ENCODE assay signal across 33 cellular contexts in genomic region chr1:176976771-176977170, GRCh38.
"Had no signal": no experiment of that assay in that cellular context is flagged by ENCODE, and none has a peak within 500 bp of the region (broad histone marks: within the 10 kb centered on the region; RNA-seq: fewer than 3 reads in every experiment).

No MANE protein-coding gene starts in this region.

- ATAC-seq: activated naive CD4-positive, alpha-beta T cell treated with anti-CD3 and anti-CD28 coated beads, Interleukin-2, amount 50 U/mL, for 72 hours; activated naive CD8-positive, alpha-beta T cell treated with anti-CD3 and anti-CD28 coated beads, Interleukin-2, amount 50 U/mL, for 24 hours; activated T-cell treated with anti-CD3 and anti-CD28 coated beads, Interleukin-2, amount 50 U/mL, for 4 hours; activated T-cell treated with anti-CD3 and anti-CD28 coated beads, Interleukin-2, amount 50 U/mL, for 72 hours; activated T-helper 17 cell treated with anti-CD3 and anti-CD28 coated beads, Interleukin-2, amount 50 U/mL, for 72 hours; body of pancreas had no signal

- H3K4me1 Mint-ChIP-seq: activated naive CD4-positive, alpha-beta T cell treated with anti-CD3 and anti-CD28 coated beads, Interleukin-2, amount 10 ng/mL, durations not matched to agents 7 days and 5 days; activated naive CD4-positive, alpha-beta T cell treated with anti-CD3 and anti-CD28 coated beads, Interleukin-2, amount 50 U/mL, for 24 hours; activated naive CD8-positive, alpha-beta T cell treated with anti-CD3 and anti-CD28 coated beads for 36 hours; activated naive CD8-positive, alpha-beta T cell treated with anti-CD3 and anti-CD28 coated beads, Interleukin-2, amount 10 ng/mL, durations not matched to agents 7 days and 5 days; activated naive CD8-positive, alpha-beta T cell treated with anti-CD3 and anti-CD28 coated beads, Interleukin-2, amount 50 U/mL, for 24 hours; activated T-helper 17 cell treated with anti-CD3 and anti-CD28 coated beads, Interleukin-2, amount 50 U/mL, for 72 hours; central memory CD8-positive, alpha-beta T cell had no signal

- H3K27me3 Mint-ChIP-seq: activated naive CD4-positive, alpha-beta T cell treated with anti-CD3 and anti-CD28 coated beads, Interleukin-2, amount 10 ng/mL, durations not matched to agents 7 days and 5 days; activated naive CD4-positive, alpha-beta T cell treated with anti-CD3 and anti-CD28 coated beads, Interleukin-2, amount 50 U/mL, for 24 hours; activated naive CD8-positive, alpha-beta T cell; activated naive CD8-positive, alpha-beta T cell treated with anti-CD3 and anti-CD28 coated beads for 36 hours; activated naive CD8-positive, alpha-beta T cell treated with anti-CD3 and anti-CD28 coated beads, Interleukin-2, amount 10 ng/mL, durations not matched to agents 7 days and 5 days; activated naive CD8-positive, alpha-beta T cell treated with anti-CD3 and anti-CD28 coated beads, Interleukin-2, amount 50 U/mL, for 24 hours; activated T-cell treated with anti-CD3 and anti-CD28 coated beads, Interleukin-2, amount 50 U/mL, for 24 hours; brain; central memory CD8-positive, alpha-beta T cell had no signal

- H3K36me3 Mint-ChIP-seq: activated naive CD4-positive, alpha-beta T cell treated with anti-CD3 and anti-CD28 coated beads, Interleukin-2, amount 10 ng/mL, durations not matched to agents 7 days and 5 days; activated naive CD4-positive, alpha-beta T cell treated with anti-CD3 and anti-CD28 coated beads, Interleukin-2, amount 50 U/mL, for 24 hours; activated naive CD4-positive, alpha-beta T cell treated with anti-CD3 and anti-CD28 coated beads, Interleukin-2, amount 50 U/mL, for 72 hours; activated naive CD8-positive, alpha-beta T cell; activated naive CD8-positive, alpha-beta T cell treated with anti-CD3 and anti-CD28 coated beads for 36 hours; activated naive CD8-positive, alpha-beta T cell treated with anti-CD3 and anti-CD28 coated beads, Interleukin-2, amount 10 ng/mL, durations not matched to agents 7 days and 5 days; brain had no signal

- H3K27ac Mint-ChIP-seq: activated naive CD4-positive, alpha-beta T cell treated with anti-CD3 and anti-CD28 coated beads for 36 hours; activated naive CD4-positive, alpha-beta T cell treated with anti-CD3 and anti-CD28 coated beads, Interleukin-2, amount 10 ng/mL, durations not matched to agents 7 days and 5 days; activated naive CD4-positive, alpha-beta T cell treated with anti-CD3 and anti-CD28 coated beads, Interleukin-2, amount 50 U/mL, for 24 hours; activated naive CD4-positive, alpha-beta T cell treated with anti-CD3 and anti-CD28 coated beads, Interleukin-2, amount 50 U/mL, for 72 hours; activated naive CD8-positive, alpha-beta T cell; activated naive CD8-positive, alpha-beta T cell treated with anti-CD3 and anti-CD28 coated beads for 36 hours; activated naive CD8-positive, alpha-beta T cell treated with anti-CD3 and anti-CD28 coated beads, Interleukin-2, amount 10 ng/mL, durations not matched to agents 7 days and 5 days; activated naive CD8-positive, alpha-beta T cell treated with anti-CD3 and anti-CD28 coated beads, Interleukin-2, amount 50 U/mL, for 24 hours; activated T-cell treated with anti-CD3 and anti-CD28 coated beads, Interleukin-2, amount 50 U/mL, for 24 hours; activated T-cell treated with anti-CD3 and anti-CD28 coated beads, Interleukin-2, amount 50 U/mL, for 72 hours; activated T-helper 1 cell treated with anti-CD3 and anti-CD28 coated beads, Interleukin-12 subunit alpha, Interleukin-12 subunit beta, Interleukin-2, Interleukin-4 antibody, amounts not matched to agents 30 ng/mL and 10 ng/mL and 1 ng/mL, durations not matched to agents 14 hours and 24 hours and 36 hours; activated T-helper 17 cell treated with anti-CD3 and anti-CD28 coated beads, Interleukin-2, amount 50 U/mL, for 72 hours; activated T-helper 2 cell treated with anti-CD3 and anti-CD28 coated beads, Interferon-gamma antibody, Interleukin-2, Interleukin-4, amounts not matched to agents 10 μg/mL and 5 μg/mL and 100 μg/mL, durations not matched to agents 14 hours and 24 hours and 36 hours had no signal

- H3K9me3 Mint-ChIP-seq: activated naive CD4-positive, alpha-beta T cell treated with anti-CD3 and anti-CD28 coated beads, Interleukin-2, amount 10 ng/mL, durations not matched to agents 7 days and 5 days; activated naive CD4-positive, alpha-beta T cell treated with anti-CD3 and anti-CD28 coated beads, Interleukin-2, amount 50 U/mL, for 24 hours; activated naive CD8-positive, alpha-beta T cell treated with anti-CD3 and anti-CD28 coated beads for 36 hours; activated naive CD8-positive, alpha-beta T cell treated with anti-CD3 and anti-CD28 coated beads, Interleukin-2, amount 10 ng/mL, durations not matched to agents 7 days and 5 days; activated naive CD8-positive, alpha-beta T cell treated with anti-CD3 and anti-CD28 coated beads, Interleukin-2, amount 50 U/mL, for 24 hours; activated T-cell treated with anti-CD3 and anti-CD28 coated beads, Interleukin-2, amount 50 U/mL, for 24 hours; activated T-cell treated with anti-CD3 and anti-CD28 coated beads, Interleukin-2, amount 50 U/mL, for 4 hours; activated T-helper 1 cell treated with anti-CD3 and anti-CD28 coated beads, Interleukin-12 subunit alpha, Interleukin-12 subunit beta, Interleukin-2, Interleukin-4 antibody, amounts not matched to agents 30 ng/mL and 10 ng/mL and 1 ng/mL, durations not matched to agents 14 hours and 24 hours and 36 hours; activated T-helper 2 cell treated with anti-CD3 and anti-CD28 coated beads, Interferon-gamma antibody, Interleukin-2, Interleukin-4, amounts not matched to agents 10 μg/mL and 5 μg/mL and 100 μg/mL, durations not matched to agents 14 hours and 24 hours and 36 hours had no signal

- DNase-seq: activated effector memory CD4-positive, alpha-beta T cell treated with anti-CD3 and anti-CD28 coated beads, Interleukin-2, amount 50 U/mL, for 16 hours; activated effector memory CD4-positive, alpha-beta T cell treated with Interleukin-2 at 50 U/mL for 16 hours; activated gamma-delta T cell; activated gamma-delta T cell treated with Interleukin-2 at 50 U/mL for 16 hours; activated naive CD4-positive, alpha-beta T cell; activated naive CD4-positive, alpha-beta T cell treated with anti-CD3 and anti-CD28 coated beads for 36 hours; activated naive CD4-positive, alpha-beta T cell treated with anti-CD3 and anti-CD28 coated beads, Interleukin-2, amount 10 ng/mL, durations not matched to agents 7 days and 5 days; activated naive CD4-positive, alpha-beta T cell treated with anti-CD3 and anti-CD28 coated beads, Interleukin-2, amount 50 U/mL, for 16 hours; activated naive CD4-positive, alpha-beta T cell treated with Interleukin-2 at 50 U/mL for 16 hours; activated naive CD8-positive, alpha-beta T cell treated with anti-CD3 and anti-CD28 coated beads for 36 hours; activated naive CD8-positive, alpha-beta T cell treated with anti-CD3 and anti-CD28 coated beads, Interleukin-2, amount 10 ng/mL, durations not matched to agents 7 days and 5 days; activated naive CD8-positive, alpha-beta T cell treated with anti-CD3 and anti-CD28 coated beads, Interleukin-2, amount 50 U/mL, for 24 hours; activated T-cell treated with anti-CD3 and anti-CD28 coated beads, Interleukin-2, amount 50 U/mL, for 1 hour; activated T-cell treated with anti-CD3 and anti-CD28 coated beads, Interleukin-2, amount 50 U/mL, for 24 hours; activated T-cell treated with anti-CD3 and anti-CD28 coated beads, Interleukin-2, amount 50 U/mL, for 4 hours; activated T-cell treated with anti-CD3 and anti-CD28 coated beads, Interleukin-2, amount 50 U/mL, for 48 hours; activated T-cell treated with anti-CD3 and anti-CD28 coated beads, Interleukin-2, amount 50 U/mL, for 72 hours; adrenal gland; amniotic stem cell; amygdala; aorta; body of pancreas; brain microvascular endothelial cell; central memory CD4-positive, alpha-beta T cell; cerebellar nuclear complex had no signal

- H3K4me3 Mint-ChIP-seq: activated naive CD4-positive, alpha-beta T cell treated with anti-CD3 and anti-CD28 coated beads for 36 hours; activated naive CD4-positive, alpha-beta T cell treated with anti-CD3 and anti-CD28 coated beads, Interleukin-2, amount 10 ng/mL, durations not matched to agents 7 days and 5 days; activated naive CD4-positive, alpha-beta T cell treated with anti-CD3 and anti-CD28 coated beads, Interleukin-2, amount 50 U/mL, for 24 hours; activated naive CD8-positive, alpha-beta T cell; activated naive CD8-positive, alpha-beta T cell treated with anti-CD3 and anti-CD28 coated beads for 36 hours; activated naive CD8-positive, alpha-beta T cell treated with anti-CD3 and anti-CD28 coated beads, Interleukin-2, amount 10 ng/mL, durations not matched to agents 7 days and 5 days; activated naive CD8-positive, alpha-beta T cell treated with anti-CD3 and anti-CD28 coated beads, Interleukin-2, amount 50 U/mL, for 24 hours; activated T-cell treated with anti-CD3 and anti-CD28 coated beads, Interleukin-2, amount 50 U/mL, for 24 hours; activated T-cell treated with anti-CD3 and anti-CD28 coated beads, Interleukin-2, amount 50 U/mL, for 4 hours; activated T-cell treated with anti-CD3 and anti-CD28 coated beads, Interleukin-2, amount 50 U/mL, for 72 hours; activated T-helper 1 cell treated with anti-CD3 and anti-CD28 coated beads, Interleukin-12 subunit alpha, Interleukin-12 subunit beta, Interleukin-2, Interleukin-4 antibody, amounts not matched to agents 30 ng/mL and 10 ng/mL and 1 ng/mL, durations not matched to agents 14 hours and 24 hours and 36 hours; activated T-helper 17 cell treated with anti-CD3 and anti-CD28 coated beads, Interleukin-2, amount 50 U/mL, for 72 hours; brain; central memory CD8-positive, alpha-beta T cell had no signal
